Comparison of ENCODE assay signal across 1 cellular context in genomic region chrX:69613946-69614345, GRCh38.
A peak's percentile ranks its signal among the peaks of the same experiment; 100 is the strongest.
TF ChIP-seq lines count a peak whose summit lies in the region.

No MANE protein-coding gene starts in this region.

TF ChIP-seq in HepG2, 621 proteins besides CTCF, POLR2A, EP300 and RAD21 (continued from another document and continues in another):
- TF ChIP-seq ZBTB46 (CRISPR knock-in tag; IDR thresholded peaks at IDR 0.05; ENCODE audit: borderline replicate concordance): no peak
- no peak for TF ChIP-seq NR2F6 (IDR thresholded peaks at IDR 0.05)
- TF ChIP-seq NR2F6 (CRISPR knock-in tag; IDR thresholded peaks at IDR 0.05): 0 out of 2 replicates have a peak, but pooled peaks have one; percentile 12
- no peak for TF ChIP-seq ZNF333 (CRISPR knock-in tag; IDR thresholded peaks at IDR 0.05; ENCODE audit: borderline replicate concordance)
- TF ChIP-seq KAT8 (CRISPR knock-in tag; IDR thresholded peaks at IDR 0.05): 0 out of 2 replicates have a peak, but pooled peaks have one; percentile 15
- TF ChIP-seq NFIC (IDR thresholded peaks at IDR 0.05; ENCODE audit: low read length): 0 out of 2 replicates have a peak, but pooled peaks have one; percentile 23
- TF ChIP-seq HDAC1 (CRISPR knock-in tag; IDR thresholded peaks at IDR 0.05): peak; percentile 36; the same call in 1 of the 2 replicates
- TF ChIP-seq WIZ (CRISPR knock-in tag; IDR thresholded peaks at IDR 0.05): no peak
- TF ChIP-seq NCOA2 (CRISPR knock-in tag; IDR thresholded peaks at IDR 0.05): no peak
- no peak for TF ChIP-seq THAP7 (CRISPR knock-in tag; IDR thresholded peaks at IDR 0.05)
- no peak for TF ChIP-seq REL (CRISPR knock-in tag; conservative IDR thresholded peaks at IDR 0.05)
- no peak for TF ChIP-seq ZNF749 (CRISPR knock-in tag; IDR thresholded peaks at IDR 0.05; ENCODE audit: borderline replicate concordance)
- TF ChIP-seq FOXO1 (CRISPR knock-in tag; IDR thresholded peaks at IDR 0.05): peak; percentile 36; the same call in 1 of the 2 replicates
- no peak for TF ChIP-seq ZNF503 (CRISPR knock-in tag; IDR thresholded peaks at IDR 0.05)
- TF ChIP-seq FOXJ3 (CRISPR knock-in tag; IDR thresholded peaks at IDR 0.05; ENCODE audit: borderline replicate concordance): peak; percentile 22; the same call in 1 of the 2 replicates
- TF ChIP-seq ZNF740 (CRISPR knock-in tag; IDR thresholded peaks at IDR 0.05): no peak
- TF ChIP-seq AKAP8 (CRISPR knock-in tag; IDR thresholded peaks at IDR 0.05): no peak
- TF ChIP-seq ZNF766 (CRISPR knock-in tag; IDR thresholded peaks at IDR 0.05; ENCODE audit: borderline replicate concordance): no peak
- no peak for TF ChIP-seq ZNF205 (CRISPR knock-in tag; IDR thresholded peaks at IDR 0.05)
- 0 out of 2 replicates have a peak, but pooled peaks have one; percentile 20 for TF ChIP-seq FOXK1 (CRISPR knock-in tag; IDR thresholded peaks at IDR 0.05; ENCODE audit: borderline replicate concordance, low read depth)
- TF ChIP-seq PRPF4 (IDR thresholded peaks at IDR 0.05; ENCODE audit: low read depth, low read length, poor library complexity, severe bottlenecking): no peak
- TF ChIP-seq RFXAP (CRISPR knock-in tag; IDR thresholded peaks at IDR 0.05; ENCODE audit: borderline replicate concordance): no peak
- peak; percentile 70 for TF ChIP-seq PAXIP1 (CRISPR knock-in tag; conservative IDR thresholded peaks at IDR 0.05)
- TF ChIP-seq HNF4A (CRISPR knock-in tag; IDR thresholded peaks at IDR 0.05): peak; percentile 21; the same call in 1 of the 2 replicates
- no peak for TF ChIP-seq FOXA1 (IDR thresholded peaks at IDR 0.05)
- peak; percentile 83 for TF ChIP-seq FOXA1 (CRISPR knock-in tag; IDR thresholded peaks at IDR 0.05)
- no peak for TF ChIP-seq ZNF232 (CRISPR knock-in tag; IDR thresholded peaks at IDR 0.05; ENCODE audit: borderline replicate concordance)
- peak; percentile 23; the same call in 1 of the 2 replicates for TF ChIP-seq ZNF292 (CRISPR knock-in tag; IDR thresholded peaks at IDR 0.05; ENCODE audit: borderline replicate concordance, low read depth)
- no peak for TF ChIP-seq ZNF275 (CRISPR knock-in tag; IDR thresholded peaks at IDR 0.05; ENCODE audit: borderline replicate concordance)
- peak; percentile 67 for TF ChIP-seq FOXP4 (CRISPR knock-in tag; IDR thresholded peaks at IDR 0.05)
- no peak for TF ChIP-seq RCOR2 (CRISPR knock-in tag; IDR thresholded peaks at IDR 0.05)
- no peak for TF ChIP-seq ARID3A (IDR thresholded peaks at IDR 0.05; ENCODE audit: low read depth, low read length)
- peak; percentile 27 for TF ChIP-seq TBL1XR1 (IDR thresholded peaks at IDR 0.05; ENCODE audit: borderline replicate concordance, low read length, partially characterized antibody)
- TF ChIP-seq SOX6 (IDR thresholded peaks at IDR 0.05): no peak
- TF ChIP-seq SOX6 (CRISPR knock-in tag; IDR thresholded peaks at IDR 0.05): no peak; the same call in 1 of the 2 replicates
- TF ChIP-seq ZHX1 (CRISPR knock-in tag; IDR thresholded peaks at IDR 0.05; ENCODE audit: low read depth): no peak
- TF ChIP-seq ZNF644 (CRISPR knock-in tag; IDR thresholded peaks at IDR 0.05; ENCODE audit: low read depth): peak; percentile 77
- TF ChIP-seq ZBTB34 (CRISPR knock-in tag; IDR thresholded peaks at IDR 0.05): 0 out of 2 replicates have a peak, but pooled peaks have one; percentile 39
- TF ChIP-seq SKIL (CRISPR knock-in tag; IDR thresholded peaks at IDR 0.05; ENCODE audit: borderline replicate concordance): peak; percentile 13; the same call in 1 of the 2 replicates
- no peak for TF ChIP-seq FOXP1 (IDR thresholded peaks at IDR 0.05)
- peak; percentile 68 for TF ChIP-seq FOXP1 (CRISPR knock-in tag; IDR thresholded peaks at IDR 0.05)
